In the genomic region with DNA sequence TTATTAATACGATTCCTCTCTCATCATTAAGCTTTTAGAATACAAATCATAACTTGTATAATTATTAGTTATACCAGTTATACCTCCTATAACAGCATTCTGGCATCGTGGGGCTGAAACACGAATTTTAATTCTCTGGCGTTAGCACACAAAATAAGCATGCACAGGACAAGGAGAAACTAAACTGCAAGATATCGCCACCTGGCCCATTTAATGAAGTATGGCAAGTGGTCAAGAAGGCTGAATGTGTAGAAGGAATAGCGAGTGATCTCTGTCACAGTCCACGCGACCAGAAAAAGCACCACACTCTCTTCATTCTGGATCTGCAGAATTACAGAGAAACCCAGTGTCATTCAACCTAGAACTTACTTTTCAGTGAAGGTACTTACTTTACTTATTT, we compare ENCODE assay signal across 1 cellular context.
TF ChIP-seq lines count a peak whose summit lies in the region.

No MANE protein-coding gene starts in this region.

TF ChIP-seq in endothelial cell of umbilical vein, 7 proteins besides CTCF, POLR2A, EP300 and RAD21 (continued from another document):
- TF ChIP-seq, protein P1, sequence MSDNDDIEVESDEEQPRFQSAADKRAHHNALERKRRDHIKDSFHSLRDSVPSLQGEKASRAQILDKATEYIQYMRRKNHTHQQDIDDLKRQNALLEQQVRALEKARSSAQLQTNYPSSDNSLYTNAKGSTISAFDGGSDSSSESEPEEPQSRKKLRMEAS (IDR thresholded peaks at IDR 0.05; ENCODE audit: insufficient read depth, insufficient read length): no peak
- TF ChIP-seq MYC (IDR thresholded peaks at IDR 0.05; ENCODE audit: low read depth, low read length) (no peak), GATA2 (IDR thresholded peaks at IDR 0.05; ENCODE audit: insufficient read depth, insufficient read length, low read depth, low read length) (no peak)
